Comparison of ENCODE assay signal across 25 cellular contexts in the genomic region with DNA sequence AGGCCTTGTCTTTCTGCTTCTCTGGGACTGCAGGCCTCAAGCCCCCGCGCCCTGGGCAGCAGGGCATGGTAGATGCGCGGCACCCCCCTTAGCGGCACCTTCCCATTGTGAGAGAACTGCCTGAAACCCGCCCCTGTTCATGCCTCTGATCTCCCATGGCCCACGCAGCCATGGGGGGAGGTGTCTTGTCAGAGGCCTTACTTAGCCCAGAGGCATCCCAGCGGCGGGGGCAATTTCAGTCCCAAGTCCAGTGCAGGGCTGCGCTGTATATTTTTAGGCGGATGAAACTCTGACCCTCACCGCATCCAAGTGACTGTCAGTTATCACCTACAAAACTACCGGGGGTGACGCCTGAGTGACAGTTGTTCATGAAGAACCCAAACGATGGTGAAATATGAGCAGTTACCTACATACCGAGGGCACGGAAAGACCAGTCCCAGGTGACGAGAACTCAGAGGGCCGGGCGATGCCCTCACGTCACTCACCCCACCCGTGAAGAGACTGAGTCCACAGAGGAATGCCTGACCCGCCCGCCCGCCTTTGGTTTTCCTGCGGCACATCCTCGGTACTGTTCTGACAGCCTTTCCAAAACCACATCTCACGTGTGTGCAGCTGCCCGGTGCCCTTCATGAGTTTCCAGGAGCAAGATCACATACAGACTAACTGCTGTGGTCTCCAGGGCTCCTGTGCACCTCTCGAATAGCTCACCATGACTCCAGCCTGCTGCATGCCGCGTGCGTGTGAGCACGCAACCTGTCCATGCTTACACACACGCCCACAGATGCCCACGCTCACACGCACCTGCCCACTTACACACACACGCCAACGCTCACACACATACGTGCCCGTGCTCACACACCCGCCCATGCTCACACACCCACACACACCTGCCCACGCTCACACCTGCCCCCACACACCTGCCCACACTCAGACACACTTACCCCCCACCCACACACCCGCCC. TPM values are rescaled to one million over a fixed set of nuclear protein-coding genes. Genes with fewer than 3 reads are reported as not detected.
DNase-seq lines count a peak whose midpoint lies in the region; ATAC-seq and FAIRE-seq lines count a peak whose summit lies in the region.
"Had no signal": no experiment of that assay in that cellular context is flagged by ENCODE, and none has a peak within 500 bp of the region (broad histone marks: within the 10 kb centered on the region; RNA-seq: fewer than 3 reads in every experiment).

No MANE protein-coding gene starts in this region.

- peak; percentile 13 for FAIRE-seq in urothelium cell line (lab: Jason Lieb, UNC)
- FAIRE-seq: A204.1, GM19239 had no signal

- H3K9me3 Mint-ChIP-seq in activated naive CD4-positive, alpha-beta T cell treated with anti-CD3 and anti-CD28 coated beads, Interleukin-2, amount 50 U/mL, for 24 hours, result no peaks in the 10 kb centered on the region
- H3K9me3 Mint-ChIP-seq in naive thymus-derived CD8-positive, alpha-beta T cell, result no peaks in the 10 kb centered on the region
- H3K9me3 Mint-ChIP-seq in stimulated activated naive CD8-positive, alpha-beta T cell treated with anti-CD3 and anti-CD28 coated beads, Interleukin-15, amount 100 ng/mL, for 72 hours, result no peaks in the 10 kb centered on the region

- H3K27me3 Mint-ChIP-seq in activated naive CD4-positive, alpha-beta T cell treated with anti-CD3 and anti-CD28 coated beads, Interleukin-2, amount 50 U/mL, for 24 hours, result peaks cover 16% of the 10 kb centered on the region
- H3K27me3 Mint-ChIP-seq in naive thymus-derived CD8-positive, alpha-beta T cell, result peaks cover 0 to 14% (median 9%) of the 10 kb centered on the region in 5 donors
- peaks cover 21% of the 10 kb centered on the region for H3K27me3 Mint-ChIP-seq in stimulated activated naive CD8-positive, alpha-beta T cell treated with anti-CD3 and anti-CD28 coated beads, Interleukin-15, amount 100 ng/mL, for 72 hours

- peak overlapping the region; percentile 73 for H3K27ac ChIP-seq in angular gyrus (ENCODE audit: low read depth, low read length)
- peak overlapping the region; percentile 38 for H3K27ac ChIP-seq in layer of hippocampus (ENCODE audit: low read depth, low read length)
- H3K27ac ChIP-seq: GM23248 had no signal

- H3K36me3 Mint-ChIP-seq in activated naive CD4-positive, alpha-beta T cell treated with anti-CD3 and anti-CD28 coated beads, Interleukin-2, amount 50 U/mL, for 24 hours, result no peaks in the 10 kb centered on the region
- H3K36me3 Mint-ChIP-seq in naive thymus-derived CD8-positive, alpha-beta T cell, result no peaks in the 10 kb centered on the region
- H3K36me3 Mint-ChIP-seq: CD4-positive, CD25-positive, alpha-beta regulatory T cell had no signal

- peak overlapping the region; percentile 41 for H3K27ac Mint-ChIP-seq in activated naive CD4-positive, alpha-beta T cell treated with anti-CD3 and anti-CD28 coated beads, Interleukin-2, amount 50 U/mL, for 24 hours
- no peak overlapping the region for H3K27ac Mint-ChIP-seq in naive thymus-derived CD8-positive, alpha-beta T cell
- peak overlapping the region in 1 of 2 donors; percentile 50 for H3K27ac Mint-ChIP-seq in stimulated activated naive CD8-positive, alpha-beta T cell treated with anti-CD3 and anti-CD28 coated beads, Interleukin-15, amount 100 ng/mL, for 72 hours
- H3K27ac Mint-ChIP-seq: CD4-positive, CD25-positive, alpha-beta regulatory T cell had no signal

- ATAC-seq in naive thymus-derived CD8-positive, alpha-beta T cell, result no peak
- no peak for ATAC-seq in stimulated activated naive CD8-positive, alpha-beta T cell treated with anti-CD3 and anti-CD28 coated beads, Interleukin-15, amount 100 ng/mL, for 72 hours
- ATAC-seq: PC-3 had no signal

- DNase-seq in activated naive CD4-positive, alpha-beta T cell (lab: John Stamatoyannopoulos, UW), result no peak
- DNase-seq in urothelium cell line (ENCODE audit: low spot score), result no peak
- DNase-seq in NCI-H128 (lab: John Stamatoyannopoulos, UW; ENCODE audit: unreplicated experiment), result no peak
- no peak for DNase-seq in naive thymus-derived CD8-positive, alpha-beta T cell
- no peak for DNase-seq in stimulated activated naive CD8-positive, alpha-beta T cell treated with anti-CD3 and anti-CD28 coated beads, Interleukin-15, amount 100 ng/mL, for 72 hours
- DNase-seq: BE2C; CD4-positive, CD25-positive, alpha-beta regulatory T cell; DMS153; EL; GM23248; MG63; NCI-H1092; NCI-H2081; NCI-H2227 treated with DMSO at 0.1 percent for 48 hours; NCI-H510A treated with DMSO at 0.1 percent for 48 hours; NCI-H774; PC-3; RPMI8226; SHP77 treated with DMSO at 0.1 percent for 48 hours; SK-N-SH had no signal

- no peaks in the 10 kb centered on the region for H3K27me3 ChIP-seq in layer of hippocampus (ENCODE audit: control insufficient read depth, insufficient read depth, low read length)
- H3K27me3 ChIP-seq: BE2C, MG63 had no signal

- no peak overlapping the region for H3K4me3 Mint-ChIP-seq in activated naive CD4-positive, alpha-beta T cell treated with anti-CD3 and anti-CD28 coated beads, Interleukin-2, amount 50 U/mL, for 24 hours
- H3K4me3 Mint-ChIP-seq in naive thymus-derived CD8-positive, alpha-beta T cell, result no peak overlapping the region
- H3K4me3 Mint-ChIP-seq in stimulated activated naive CD8-positive, alpha-beta T cell treated with anti-CD3 and anti-CD28 coated beads, Interleukin-15, amount 100 ng/mL, for 72 hours, result no peak overlapping the region
- H3K4me3 Mint-ChIP-seq: CD4-positive, CD25-positive, alpha-beta regulatory T cell had no signal

- POLR2A ChIA-PET in naive thymus-derived CD8-positive, alpha-beta T cell (lab: Charles Lee), result no interaction called here

- peaks cover 14% of the 10 kb centered on the region for H3K4me1 Mint-ChIP-seq in activated naive CD4-positive, alpha-beta T cell treated with anti-CD3 and anti-CD28 coated beads, Interleukin-2, amount 50 U/mL, for 24 hours
- H3K4me1 Mint-ChIP-seq in naive thymus-derived CD8-positive, alpha-beta T cell, result peaks cover 3 to 18% (median 9%) of the 10 kb centered on the region in 4 donors
- H3K4me1 Mint-ChIP-seq in stimulated activated naive CD8-positive, alpha-beta T cell treated with anti-CD3 and anti-CD28 coated beads, Interleukin-15, amount 100 ng/mL, for 72 hours, result peaks cover 24% of the 10 kb centered on the region

RNA-seq across cellular contexts. Expression of gene IL17D, which starts 14.4 kb away (rescaled TPM):
- under 1 TPM; 0.22 to 0.26 TPM for total RNA-seq in naive thymus-derived CD8-positive, alpha-beta T cell
- under 1 TPM; 0.11 to 0.50 (median 0.16) TPM for polyA plus RNA-seq in naive thymus-derived CD8-positive, alpha-beta T cell
- total RNA-seq: CD4-positive, CD25-positive, alpha-beta regulatory T cell had no signal

RNA-seq across cellular contexts. Expression of gene EEF1AKMT1, which starts 55.9 kb away (rescaled TPM):
- total RNA-seq in naive thymus-derived CD8-positive, alpha-beta T cell, result 1 to 10 TPM; 8.7 to 9.8 TPM
- polyA plus RNA-seq in naive thymus-derived CD8-positive, alpha-beta T cell, result 10 to 100 TPM; 15.8 to 23.7 (median 16.7) TPM
